Comparison of ENCODE assay signal across 12 cellular contexts in genomic region chr12:107580750-107581529, GRCh38.
DNase-seq lines count a peak whose midpoint lies in the region; ATAC-seq and FAIRE-seq lines count a peak whose summit lies in the region.
"Had no signal": no experiment of that assay in that cellular context is flagged by ENCODE, and none has a peak within 500 bp of the region (broad histone marks: within the 10 kb centered on the region; RNA-seq: fewer than 3 reads in every experiment).

No MANE protein-coding gene starts in this region.

- H3K4me1 ChIP-seq in HUES64 (ENCODE audit: insufficient read depth, low read length): peaks cover 19% of the 10 kb centered on the region
- H3K4me1 ChIP-seq in endocrine pancreas (ENCODE audit: control insufficient read depth, insufficient read depth, low read length): no peaks in the 10 kb centered on the region
- no peaks in the 10 kb centered on the region for H3K4me1 ChIP-seq in small intestine (ENCODE audit: control insufficient read depth in 2 of 2, insufficient read depth in 1 of 2, low read depth in 1 of 2, low read length in 1 of 2)

- no peak for ATAC-seq in GM18870 (IDR thresholded peaks at IDR 0.05; ENCODE audit: unreplicated experiment)

- H3K4me3 ChIP-seq in HUES64 (ENCODE audit: low read length): peak overlapping the region; percentile 53
- peak overlapping the region; percentile 41 for H3K4me3 ChIP-seq in endocrine pancreas (ENCODE audit: control insufficient read depth, insufficient read depth, low read length)
- H3K4me3 ChIP-seq in small intestine (ENCODE audit: low read depth in 1 of 2, low read length in 2 of 2): peak overlapping the region in 1 of 2 donors; percentile 29

- WGBS in HUES64: 67% methylated on average over 63 of the region's 64 CpGs
- WGBS in small intestine, 3 donors: 24 to 35% (median 33%) methylated on average over 41 to 64 of the region's 64 CpGs

- H3K27me3 ChIP-seq in HUES64 (ENCODE audit: insufficient read depth, low read length) (peaks cover 24% of the 10 kb centered on the region), endocrine pancreas (ENCODE audit: control insufficient read depth, insufficient read depth, low read length) (no peaks in the 10 kb centered on the region), small intestine (ENCODE audit: control insufficient read depth in 2 of 2, insufficient read depth in 2 of 2, low read length in 2 of 2) (no peaks in the 10 kb centered on the region)

- no peak overlapping the region; the same call in 1 of the 2 replicates for H3K9ac ChIP-seq in HUES64 (ENCODE audit: low read depth, low read length)
- H3K9ac ChIP-seq in endocrine pancreas (ENCODE audit: control insufficient read depth, insufficient read depth, low read length): no peak overlapping the region

- H3K27ac ChIP-seq in HUES64 (ENCODE audit: low read depth, low read length) (no peak overlapping the region), small intestine (ENCODE audit: low read depth in 1 of 2, low read length in 1 of 2) (no peak overlapping the region)
- H3K27ac ChIP-seq: HL-60 had no signal

- H3K36me3 ChIP-seq in HUES64 (ENCODE audit: insufficient read depth, low read length) (no peaks in the 10 kb centered on the region), endocrine pancreas (ENCODE audit: control insufficient read depth, insufficient read depth, low read length) (no peaks in the 10 kb centered on the region), small intestine (ENCODE audit: control insufficient read depth in 2 of 2, insufficient read depth in 2 of 2, low read length in 2 of 2) (no peaks in the 10 kb centered on the region)

- DNase-seq in kidney glomerular epithelial cell (lab: John Stamatoyannopoulos, UW) (peak; percentile 16), small intestine (peak; percentile 25), NCI-H82 treated with DMSO at 0.1 percent for 48 hours (lab: John Stamatoyannopoulos, UW; ENCODE audit: unreplicated experiment) (no peak)
- DNase-seq in effector CD4-positive, alpha-beta T cell: no peak
- no peak for DNase-seq in activated CD4-positive, alpha-beta T cell treated with anti-CD3 and anti-CD28 coated beads, Interleukin-2, amount 50 U/mL, for 4 hours
- DNase-seq: amniotic stem cell; NCI-H1105 treated with DMSO at 0.1 percent for 48 hours; stimulated activated CD4-positive, alpha-beta T cell treated with anti-CD3 and anti-CD28 coated beads, Interleukin-15, amount 100 ng/mL, for 24 hours had no signal

- FAIRE-seq in small intestine (lab: Jason Lieb, UNC): no peak

- H3K9me3 ChIP-seq in HUES64 (ENCODE audit: insufficient read depth, low read depth, low read length): no peaks in the 10 kb centered on the region
- no peaks in the 10 kb centered on the region for H3K9me3 ChIP-seq in endocrine pancreas (ENCODE audit: control insufficient read depth, low read length)
- H3K9me3 ChIP-seq in small intestine (ENCODE audit: control insufficient read depth, low read depth): no peaks in the 10 kb centered on the region

Comparison
In these comparisons a context has a peak if more than half of its experiments do, and no peak if none do; other contexts are left out.
1. DNase-seq: peak in kidney glomerular epithelial cell (single experiment) and small intestine (single experiment); none in effector CD4-positive, alpha-beta T cell (single experiment), NCI-H82 treated with DMSO at 0.1 percent for 48 hours (single experiment) and activated CD4-positive, alpha-beta T cell treated with anti-CD3 and anti-CD28 coated beads, Interleukin-2, amount 50 U/mL, for 4 hours (0 of 2).